In the genomic region with DNA sequence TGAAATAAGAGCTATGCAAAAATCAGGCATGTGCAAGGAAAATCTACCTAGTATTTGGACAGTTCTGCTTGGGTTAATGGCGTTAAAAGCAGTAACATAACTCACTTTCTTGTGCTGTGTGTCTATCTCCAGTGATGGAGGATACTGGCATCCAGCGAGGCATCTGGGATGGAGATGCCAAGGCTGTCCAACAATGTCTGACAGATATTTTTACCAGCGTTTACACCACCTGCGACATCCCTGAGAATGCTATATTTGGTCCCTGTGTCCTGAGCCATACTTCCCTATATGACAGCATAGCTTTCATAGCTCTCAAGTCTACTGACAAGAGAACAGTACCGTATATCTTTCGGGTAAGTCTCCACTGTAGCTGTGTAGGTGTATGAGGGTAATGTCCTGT, we compare ENCODE assay signal across 18 cellular contexts.
"Had no signal": no experiment of that assay in that cellular context is flagged by ENCODE, and none has a peak within 500 bp of the region (broad histone marks: within the 10 kb centered on the region; RNA-seq: fewer than 3 reads in every experiment).

No MANE protein-coding gene starts in this region.

- H3K9me3 ChIP-seq: gastroesophageal sphincter, right lobe of liver, upper lobe of right lung had no signal

- H3K27ac Mint-ChIP-seq: activated naive CD4-positive, alpha-beta T cell treated with anti-CD3 and anti-CD28 coated beads, Interleukin-2, amount 50 U/mL, for 72 hours; nephron progenitor cell; stimulated activated naive CD8-positive, alpha-beta T cell treated with anti-CD3 and anti-CD28 coated beads, Interleukin-15, Interleukin-2, amounts not matched to agents 100 ng/mL and 50 ng/mL, for 24 hours had no signal

- H3K9me3 Mint-ChIP-seq: activated naive CD4-positive, alpha-beta T cell treated with anti-CD3 and anti-CD28 coated beads, Interleukin-2, amount 50 U/mL, for 72 hours; nephron progenitor cell; stimulated activated naive CD8-positive, alpha-beta T cell treated with anti-CD3 and anti-CD28 coated beads, Interleukin-15, Interleukin-2, amounts not matched to agents 100 ng/mL and 50 ng/mL, for 24 hours had no signal

- H3K27ac ChIP-seq: gastroesophageal sphincter, right lobe of liver, SK-N-MC, upper lobe of right lung had no signal

- DNase-seq: activated CD4-positive, alpha-beta T cell treated with anti-CD3 and anti-CD28 coated beads, Interleukin-2, amount 50 U/mL, for 48 hours; activated CD4-positive, CD25-positive, alpha-beta regulatory T cell treated with anti-CD3 and anti-CD28 coated beads, Interleukin-2, amount 50 U/mL, for 72 hours; activated effector memory CD4-positive, alpha-beta T cell treated with Interleukin-2 at 50 U/mL for 16 hours; cerebellar nuclear complex; dermis blood vessel endothelial cell; erythroblast; left ventricle myocardium superior; mesenchymal stem cell; nephron progenitor cell; right lobe of liver; stimulated activated CD4-positive, alpha-beta T cell treated with anti-CD3 and anti-CD28 coated beads, Interleukin-4, amount 100 ng/mL, for 4 hours; stimulated activated CD8-positive, alpha-beta memory T cell treated with anti-CD3 and anti-CD28 coated beads, Interleukin-4, amount 100 ng/mL, for 48 hours; upper lobe of right lung had no signal

- H3K4me3 ChIP-seq: gastroesophageal sphincter, right lobe of liver, smooth muscle cell, upper lobe of right lung had no signal

- H3K4me3 Mint-ChIP-seq: nephron progenitor cell; stimulated activated naive CD8-positive, alpha-beta T cell treated with anti-CD3 and anti-CD28 coated beads, Interleukin-15, Interleukin-2, amounts not matched to agents 100 ng/mL and 50 ng/mL, for 24 hours had no signal

- H3K36me3 ChIP-seq: right lobe of liver, upper lobe of right lung had no signal

- H3K27me3 ChIP-seq: gastroesophageal sphincter had no signal
